12 cellular contexts compared by ENCODE assay signal in genomic region chr7:29274156-29275017, GRCh38.
DNase-seq lines count a peak whose midpoint lies in the region; ATAC-seq and TF ChIP-seq lines count a peak whose summit lies in the region.
"Had no signal": no experiment of that assay in that cellular context is flagged by ENCODE, and none has a peak within 500 bp of the region (broad histone marks: within the 10 kb centered on the region; RNA-seq: fewer than 3 reads in every experiment).

No MANE protein-coding gene starts in this region.

- H3K4me3 ChIP-seq in foreskin fibroblast (ENCODE audit: low read depth in 1 of 2, low read length in 2 of 2), result no peak overlapping the region
- H3K4me3 ChIP-seq: thoracic aorta had no signal

- DNase-seq in NCI-H2029 (lab: John Stamatoyannopoulos, UW), result peak; percentile 24
- no peak for DNase-seq in NCI-H2029 treated with DMSO at 0.1 percent for 48 hours (lab: John Stamatoyannopoulos, UW)
- DNase-seq in foreskin fibroblast, result peak; percentile 10 to 65
- DNase-seq in substantia nigra (lab: John Stamatoyannopoulos, UW), result peak in 28 of 49 donors; percentile 5 to 81 (median 35)
- DNase-seq in HuH-7.5 (ENCODE audit: low spot score), result no peak
- DNase-seq in GM10266 (ENCODE audit: extremely low spot score), result no peak
- DNase-seq: 8988T, H7 had no signal

- no peak for ATAC-seq in HG03469 (IDR thresholded peaks at IDR 0.05; ENCODE audit: unreplicated experiment)

- H3K27ac ChIP-seq in VCaP, result peak overlapping the region; percentile 82; the same call in 1 of the 2 replicates
- peak overlapping the region; percentile 91 for H3K27ac ChIP-seq in substantia nigra (ENCODE audit: low read depth, low read length, poor library complexity, severe bottlenecking)
- H3K27ac ChIP-seq: parathyroid adenoma, thoracic aorta had no signal

- TF ChIP-seq CTCF in VCaP (conservative IDR thresholded peaks at IDR 0.05) (no peak), foreskin fibroblast (IDR thresholded peaks at IDR 0.05; ENCODE audit: low read depth, low read length) (no peak), GM10266 (IDR thresholded peaks at IDR 0.05; ENCODE audit: control insufficient read depth, insufficient read depth, low read depth, missing control alignments) (no peak)

Comparison
In these comparisons a context has a peak if more than half of its experiments do, and no peak if none do; other contexts are left out.
1. DNase-seq: peak in NCI-H2029 (single experiment), foreskin fibroblast (2 of 2) and substantia nigra (28 of 49); none in NCI-H2029 treated with DMSO at 0.1 percent for 48 hours (single experiment), HuH-7.5 (single experiment) and GM10266 (single experiment).